In genomic region chr1:75198163-75198562, GRCh38 we compare ENCODE assay signal across 9 cellular contexts.
"Had no signal": no experiment of that assay in that cellular context is flagged by ENCODE, and none has a peak within 500 bp of the region (broad histone marks: within the 10 kb centered on the region; RNA-seq: fewer than 3 reads in every experiment).

No MANE protein-coding gene starts in this region.

- H3K9me3 ChIP-seq: HAP-1 had no signal

- H2AFZ ChIP-seq: GM23338 had no signal

- H3K4me3 ChIP-seq: GM23338, HAP-1, K562 had no signal

- ATAC-seq: GM23338, HCT116, K562 had no signal

- H3K27ac ChIP-seq: HL-60 had no signal

- H3K4me2 ChIP-seq: GM23338 had no signal

- DNase-seq: H7, HFFc6, IMR-90, KG1 had no signal

- H3K36me3 ChIP-seq: HAP-1 had no signal

- FAIRE-seq: K562 had no signal

- H3K4me1 ChIP-seq: HAP-1 had no signal
